27 cellular contexts compared by ENCODE assay signal in genomic region chr5:132082329-132083023, GRCh38. TPM values are rescaled to one million over a fixed set of nuclear protein-coding genes. Genes with fewer than 3 reads are reported as not detected.
DNase-seq lines count a peak whose midpoint lies in the region; ATAC-seq and TF ChIP-seq lines count a peak whose summit lies in the region.
"Had no signal": no experiment of that assay in that cellular context is flagged by ENCODE, and none has a peak within 500 bp of the region (broad histone marks: within the 10 kb centered on the region; RNA-seq: fewer than 3 reads in every experiment).

No MANE protein-coding gene starts in this region.

- no peak for TF ChIP-seq CTCF in CD4-positive, alpha-beta T cell (IDR thresholded peaks at IDR 0.05)

- H3K4me3 Mint-ChIP-seq in activated T-cell treated with anti-CD3 and anti-CD28 coated beads, Interleukin-2, amount 50 U/mL, for 72 hours, result peak overlapping the region; percentile 41 to 59
- H3K4me3 Mint-ChIP-seq in T-cell, result no peak overlapping the region
- H3K4me3 Mint-ChIP-seq in activated naive CD8-positive, alpha-beta T cell treated with anti-CD3 and anti-CD28 coated beads, Interleukin-2, amount 10 ng/mL, durations not matched to agents 7 days and 5 days, result no peak overlapping the region
- H3K4me3 Mint-ChIP-seq in stimulated activated naive CD8-positive, alpha-beta T cell treated with anti-CD3 and anti-CD28 coated beads, Interleukin-15, amount 100 ng/mL, for 72 hours, result peak overlapping the region; percentile 42 to 44
- H3K4me3 Mint-ChIP-seq in CD4-positive, alpha-beta T cell, result no peak overlapping the region
- H3K4me3 Mint-ChIP-seq: memory B cell, nephron progenitor cell had no signal

- CTCF ChIA-PET in T-cell (lab: Charles Lee), result no interaction called here
- CTCF ChIA-PET in CD4-positive, alpha-beta T cell (lab: Charles Lee), result no interaction called here

- H3K27me3 ChIP-seq in CD4-positive, alpha-beta T cell (ENCODE audit: control insufficient read depth, insufficient read depth, low read length), result no peaks in the 10 kb centered on the region
- H3K27me3 ChIP-seq: BLaER1, ovary, SJCRH30 had no signal

- POLR2A ChIA-PET in T-cell (lab: Charles Lee), result no interaction called here
- POLR2A ChIA-PET in activated naive CD8-positive, alpha-beta T cell treated with anti-CD3 and anti-CD28 coated beads, Interleukin-2, amount 10 ng/mL, durations not matched to agents 7 days and 5 days (lab: Charles Lee), result no interaction called here
- POLR2A ChIA-PET in CD4-positive, alpha-beta T cell (lab: Charles Lee), result no interaction called here

- intact Hi-C loops in CD4-positive, alpha-beta T cell (cut with DNase I, micrococcal nuclease), result no loop called here

- peaks cover 94% of the 10 kb centered on the region for H3K4me1 Mint-ChIP-seq in activated T-cell treated with anti-CD3 and anti-CD28 coated beads, Interleukin-2, amount 50 U/mL, for 72 hours (ENCODE audit: low read depth)
- peaks cover 18 to 38% (median 20%) of the 10 kb centered on the region in 3 donors for H3K4me1 Mint-ChIP-seq in T-cell
- peaks cover 38% of the 10 kb centered on the region for H3K4me1 Mint-ChIP-seq in activated naive CD8-positive, alpha-beta T cell treated with anti-CD3 and anti-CD28 coated beads, Interleukin-2, amount 10 ng/mL, durations not matched to agents 7 days and 5 days
- peaks cover 86% of the 10 kb centered on the region for H3K4me1 Mint-ChIP-seq in stimulated activated naive CD8-positive, alpha-beta T cell treated with anti-CD3 and anti-CD28 coated beads, Interleukin-15, amount 100 ng/mL, for 72 hours
- H3K4me1 Mint-ChIP-seq in CD4-positive, alpha-beta T cell (ENCODE audit: low read depth), result peaks cover 36% of the 10 kb centered on the region

- peak in 1 of 2 donors; percentile 10 for ATAC-seq in activated T-cell treated with anti-CD3 and anti-CD28 coated beads, Interleukin-2, amount 50 U/mL, for 72 hours (replicated peaks in 1 of 2)
- ATAC-seq in T-cell (replicated peaks in 1 of 4), result no peak
- no peak for ATAC-seq in activated naive CD8-positive, alpha-beta T cell treated with anti-CD3 and anti-CD28 coated beads, Interleukin-2, amount 10 ng/mL, durations not matched to agents 7 days and 5 days (ENCODE audit: low read depth)
- ATAC-seq in stimulated activated naive CD8-positive, alpha-beta T cell treated with anti-CD3 and anti-CD28 coated beads, Interleukin-15, amount 100 ng/mL, for 72 hours, result peak; percentile 17
- ATAC-seq in CD4-positive, alpha-beta T cell (ENCODE audit: poor library complexity), result no peak
- ATAC-seq: left lobe of liver had no signal

- H3K36me3 Mint-ChIP-seq in activated T-cell treated with anti-CD3 and anti-CD28 coated beads, Interleukin-2, amount 50 U/mL, for 72 hours (ENCODE audit: insufficient read depth in 2 of 2), result no peaks in the 10 kb centered on the region
- H3K36me3 Mint-ChIP-seq in T-cell, result no peaks in the 10 kb centered on the region
- H3K36me3 Mint-ChIP-seq in activated naive CD8-positive, alpha-beta T cell treated with anti-CD3 and anti-CD28 coated beads, Interleukin-2, amount 10 ng/mL, durations not matched to agents 7 days and 5 days, result no peaks in the 10 kb centered on the region
- H3K36me3 Mint-ChIP-seq in CD4-positive, alpha-beta T cell (ENCODE audit: low read depth), result no peaks in the 10 kb centered on the region
- H3K36me3 Mint-ChIP-seq: memory B cell had no signal

- DNase-seq in activated T-cell treated with anti-CD3 and anti-CD28 coated beads, Interleukin-2, amount 50 U/mL, for 72 hours, result no peak
- DNase-seq in activated T-cell treated with anti-CD3 and anti-CD28 coated beads, Interleukin-2, amount 50 U/mL, for 1 hour, result no peak
- no peak for DNase-seq in T-cell
- DNase-seq in activated naive CD8-positive, alpha-beta T cell treated with anti-CD3 and anti-CD28 coated beads, Interleukin-2, amount 10 ng/mL, durations not matched to agents 7 days and 5 days, result peak; percentile 24
- DNase-seq in stimulated activated naive CD8-positive, alpha-beta T cell treated with anti-CD3 and anti-CD28 coated beads, Interleukin-15, amount 100 ng/mL, for 72 hours, result no peak
- no peak for DNase-seq in HT-29 (ENCODE audit: low spot score)
- DNase-seq in CD4-positive, alpha-beta T cell, result no peak
- DNase-seq: caudate nucleus; DMS153; erythroblast; NCI-H1092; NCI-H187; NCI-H2171; NCI-H510A treated with DMSO at 0.1 percent for 48 hours; nephron progenitor cell; SJCRH30; stimulated activated naive CD4-positive, alpha-beta T cell treated with Interleukin-2 at 50 U/mL for 16 hours; SW 1271 had no signal

- H3K27me3 Mint-ChIP-seq in activated T-cell treated with anti-CD3 and anti-CD28 coated beads, Interleukin-2, amount 50 U/mL, for 72 hours (ENCODE audit: low read depth), result peaks cover 11% of the 10 kb centered on the region
- no peaks in the 10 kb centered on the region for H3K27me3 Mint-ChIP-seq in T-cell
- H3K27me3 Mint-ChIP-seq in activated naive CD8-positive, alpha-beta T cell treated with anti-CD3 and anti-CD28 coated beads, Interleukin-2, amount 10 ng/mL, durations not matched to agents 7 days and 5 days, result no peaks in the 10 kb centered on the region
- no peaks in the 10 kb centered on the region for H3K27me3 Mint-ChIP-seq in stimulated activated naive CD8-positive, alpha-beta T cell treated with anti-CD3 and anti-CD28 coated beads, Interleukin-15, amount 100 ng/mL, for 72 hours
- H3K27me3 Mint-ChIP-seq in CD4-positive, alpha-beta T cell, result no peaks in the 10 kb centered on the region
- H3K27me3 Mint-ChIP-seq: memory B cell had no signal

- no peak overlapping the region for H3K27ac ChIP-seq in CD4-positive, alpha-beta T cell (ENCODE audit: low read depth, low read length)
- H3K27ac ChIP-seq: BLaER1, ovary, SJCRH30 had no signal

- no peaks in the 10 kb centered on the region for H3K9me3 ChIP-seq in CD4-positive, alpha-beta T cell (ENCODE audit: control insufficient read depth, low read length)
- H3K9me3 ChIP-seq: BLaER1, ovary, SJCRH30 had no signal

- H3K9me3 Mint-ChIP-seq in activated T-cell treated with anti-CD3 and anti-CD28 coated beads, Interleukin-2, amount 50 U/mL, for 72 hours, result no peaks in the 10 kb centered on the region
- H3K9me3 Mint-ChIP-seq in T-cell, result no peaks in the 10 kb centered on the region
- H3K9me3 Mint-ChIP-seq in activated naive CD8-positive, alpha-beta T cell treated with anti-CD3 and anti-CD28 coated beads, Interleukin-2, amount 10 ng/mL, durations not matched to agents 7 days and 5 days, result no peaks in the 10 kb centered on the region
- H3K9me3 Mint-ChIP-seq in stimulated activated naive CD8-positive, alpha-beta T cell treated with anti-CD3 and anti-CD28 coated beads, Interleukin-15, amount 100 ng/mL, for 72 hours, result no peaks in the 10 kb centered on the region
- H3K9me3 Mint-ChIP-seq in CD4-positive, alpha-beta T cell, result no peaks in the 10 kb centered on the region
- H3K9me3 Mint-ChIP-seq: memory B cell, nephron progenitor cell had no signal

- peak overlapping the region; percentile 6 for H3K27ac Mint-ChIP-seq in activated T-cell treated with anti-CD3 and anti-CD28 coated beads, Interleukin-2, amount 50 U/mL, for 72 hours
- H3K27ac Mint-ChIP-seq in T-cell, result peak overlapping the region; percentile 63 to 69
- peak overlapping the region; percentile 69 for H3K27ac Mint-ChIP-seq in activated naive CD8-positive, alpha-beta T cell treated with anti-CD3 and anti-CD28 coated beads, Interleukin-2, amount 10 ng/mL, durations not matched to agents 7 days and 5 days
- peak overlapping the region; percentile 16 to 86 for H3K27ac Mint-ChIP-seq in stimulated activated naive CD8-positive, alpha-beta T cell treated with anti-CD3 and anti-CD28 coated beads, Interleukin-15, amount 100 ng/mL, for 72 hours
- H3K27ac Mint-ChIP-seq in CD4-positive, alpha-beta T cell, result no peak overlapping the region
- H3K27ac Mint-ChIP-seq: memory B cell, nephron progenitor cell had no signal

RNA-seq across cellular contexts. Expression of gene CSF2, which starts 8.9 kb away (rescaled TPM):
- total RNA-seq in activated T-cell treated with anti-CD3 and anti-CD28 coated beads, Interleukin-2, amount 50 U/mL, for 72 hours, result 10 to 100 TPM; 31.1 to 50.7 TPM
- under 1 TPM in 1 of 5 donors, not detected in 4; 0.89 TPM for total RNA-seq in T-cell
- 1 to 10 TPM; 1.1 to 1.4 TPM for total RNA-seq in activated naive CD8-positive, alpha-beta T cell treated with anti-CD3 and anti-CD28 coated beads, Interleukin-2, amount 10 ng/mL, durations not matched to agents 7 days and 5 days
- total RNA-seq in HT-29 (2014; rRNA removed; shearing (Covaris generic)), result 1.8 and 3.4 TPM in 2 replicates
- not detected for total RNA-seq in CD4-positive, alpha-beta T cell
- total RNA-seq: left lobe of liver, SJCRH30 had no signal

RNA-seq across cellular contexts. Expression of gene IL3, which starts 22.0 kb away (rescaled TPM):
- 1 to 10 TPM; 6.2 to 8.9 TPM for total RNA-seq in activated T-cell treated with anti-CD3 and anti-CD28 coated beads, Interleukin-2, amount 50 U/mL, for 72 hours
- total RNA-seq in T-cell, result not detected
- not detected for total RNA-seq in activated naive CD8-positive, alpha-beta T cell treated with anti-CD3 and anti-CD28 coated beads, Interleukin-2, amount 10 ng/mL, durations not matched to agents 7 days and 5 days
- total RNA-seq in HT-29 (2014; rRNA removed; shearing (Covaris generic)), result not detected in 2 replicates
- not detected for total RNA-seq in CD4-positive, alpha-beta T cell
- total RNA-seq: GM12878, H4, left lobe of liver, M059J, ovary, renal cortical epithelial cell, RPMI7951, SJCRH30 had no signal

Comparison
In these comparisons a context has a peak if more than half of its experiments do, and no peak if none do; other contexts are left out.
1. H3K4me3 Mint-ChIP-seq: peak in activated T-cell treated with anti-CD3 and anti-CD28 coated beads, Interleukin-2, amount 50 U/mL, for 72 hours (2 of 2) and stimulated activated naive CD8-positive, alpha-beta T cell treated with anti-CD3 and anti-CD28 coated beads, Interleukin-15, amount 100 ng/mL, for 72 hours (2 of 2); none in T-cell (0 of 3), activated naive CD8-positive, alpha-beta T cell treated with anti-CD3 and anti-CD28 coated beads, Interleukin-2, amount 10 ng/mL, durations not matched to agents 7 days and 5 days (single experiment) and CD4-positive, alpha-beta T cell (single experiment).